Comparison of ENCODE assay signal across 20 cellular contexts in the genomic region with DNA sequence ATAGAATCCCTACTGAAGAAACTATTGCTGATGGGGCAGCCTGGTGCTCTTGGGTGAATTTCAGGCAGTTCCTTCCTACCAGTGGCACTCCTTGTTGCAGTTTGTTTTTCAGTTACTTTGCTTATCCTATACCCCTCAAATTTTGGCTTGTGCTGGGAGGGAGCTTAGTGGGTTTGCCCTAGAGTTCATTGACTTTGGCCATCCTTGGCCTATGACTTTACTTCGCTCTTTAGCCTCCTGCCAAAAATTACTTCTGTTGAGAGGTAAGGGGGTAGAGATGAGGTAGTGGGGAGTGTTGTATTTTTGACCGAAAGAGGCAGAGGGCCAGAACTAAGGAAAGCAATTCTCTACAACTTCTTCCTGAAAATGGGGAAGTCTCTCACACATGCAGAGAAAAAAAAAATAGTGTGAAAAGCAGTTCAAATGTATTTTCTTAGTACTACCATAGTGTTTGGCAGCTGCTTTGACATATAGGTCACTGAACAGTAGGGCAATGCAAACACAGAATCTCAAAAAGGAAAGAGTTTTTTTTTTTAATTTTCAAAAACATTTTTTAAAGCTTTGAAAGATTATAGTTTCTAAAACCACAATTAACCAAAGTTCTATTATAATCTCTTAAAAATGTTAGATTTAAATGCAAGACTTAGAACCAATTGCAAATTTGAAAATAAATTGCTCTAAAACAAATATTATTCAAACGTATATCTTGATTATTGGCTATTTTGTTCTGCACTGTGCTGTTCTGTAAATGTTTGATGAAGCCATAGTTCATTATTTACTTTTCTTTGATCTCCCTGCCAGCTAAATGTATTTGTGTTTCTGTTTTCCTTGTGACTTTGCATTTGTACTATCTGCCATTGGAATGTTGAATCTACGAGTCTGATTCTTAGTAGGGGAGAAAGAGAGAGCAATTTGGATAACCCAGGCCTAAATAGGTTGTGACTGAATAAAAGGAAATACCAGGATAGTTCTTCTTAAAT.
DNase-seq lines count a peak whose midpoint lies in the region; ATAC-seq and TF ChIP-seq lines count a peak whose summit lies in the region.
"Had no signal": no experiment of that assay in that cellular context is flagged by ENCODE, and none has a peak within 500 bp of the region (broad histone marks: within the 10 kb centered on the region; RNA-seq: fewer than 3 reads in every experiment).

No MANE protein-coding gene starts in this region.

- ATAC-seq in HG03045 (IDR thresholded peaks at IDR 0.05; ENCODE audit: unreplicated experiment): no peak
- ATAC-seq: activated CD4-positive, alpha-beta T cell treated with anti-CD3 and anti-CD28 coated beads for 36 hours; activated T-cell treated with anti-CD3 and anti-CD28 coated beads, Interleukin-2, amount 50 U/mL, for 4 hours; HCT116; heart left ventricle had no signal

- H3K27me3 ChIP-seq in prostate gland (replicated peaks; ENCODE audit: insufficient read depth): no peaks in the 10 kb centered on the region
- H3K27me3 ChIP-seq: heart left ventricle had no signal

- no peak overlapping the region for H3K4me3 ChIP-seq in prostate gland
- H3K4me3 ChIP-seq: heart left ventricle, left ventricle myocardium inferior had no signal

- no peaks in the 10 kb centered on the region for H3K36me3 ChIP-seq in prostate gland
- H3K36me3 ChIP-seq: heart left ventricle, left ventricle myocardium inferior had no signal

- peak; percentile 67 for DNase-seq in DMS53 treated with DMSO at 0.1 percent for 48 hours (lab: John Stamatoyannopoulos, UW; ENCODE audit: unreplicated experiment)
- peak; percentile 13 for DNase-seq in MV-4-11 (lab: John Stamatoyannopoulos, UW)
- DNase-seq in globus pallidus (ENCODE audit: low spot score): peak; percentile 13
- DNase-seq in prostate gland (ENCODE audit: low spot score): no peak
- no peak for DNase-seq in hepatic stellate cell (ENCODE audit: low spot score)
- no peak for DNase-seq in 8988T
- DNase-seq: activated CD4-positive, alpha-beta T cell treated with anti-CD3 and anti-CD28 coated beads for 36 hours; activated CD8-positive, alpha-beta memory T cell treated with anti-CD3 and anti-CD28 coated beads for 24 hours; activated naive CD4-positive, alpha-beta T cell; activated T-cell treated with anti-CD3 and anti-CD28 coated beads, Interleukin-2, amount 50 U/mL, for 4 hours; CD4-positive, CD25-positive, alpha-beta regulatory T cell; dermis blood vessel endothelial cell; heart left ventricle; left ventricle myocardium inferior; NCI-H1417 treated with DMSO at 0.1 percent for 48 hours; NCI-H2171 treated with DMSO at 0.1 percent for 48 hours; posterior cingulate gyrus; SW 1271 had no signal

- no peaks in the 10 kb centered on the region for H3K9me3 ChIP-seq in prostate gland
- H3K9me3 ChIP-seq: heart left ventricle, left ventricle myocardium inferior had no signal

- no peak for TF ChIP-seq POLR2A in prostate gland (IDR thresholded peaks at IDR 0.05)

- TF ChIP-seq CTCF in prostate gland (IDR thresholded peaks at IDR 0.05): no peak

- 59% methylated on average over 4 of the region's 4 CpGs for WGBS in prostate gland

- no peaks in the 10 kb centered on the region for H3K4me1 ChIP-seq in prostate gland (replicated peaks)
- H3K4me1 ChIP-seq: heart left ventricle, left ventricle myocardium inferior had no signal

- H3K27ac ChIP-seq in prostate gland: peak overlapping the region; percentile 16 to 73
- H3K27ac ChIP-seq: heart left ventricle, left ventricle myocardium inferior had no signal

- intact Hi-C loops in prostate gland (cut with DNase I): no loop called here

Comparison
In these comparisons a context has a peak if more than half of its experiments do, and no peak if none do; other contexts are left out.
1. DNase-seq: peak in DMS53 treated with DMSO at 0.1 percent for 48 hours (single experiment), MV-4-11 (single experiment) and globus pallidus (single experiment); none in prostate gland (single experiment), hepatic stellate cell (single experiment) and 8988T (single experiment).